ENCODE assay signal across 7 cellular contexts in the genomic region with DNA sequence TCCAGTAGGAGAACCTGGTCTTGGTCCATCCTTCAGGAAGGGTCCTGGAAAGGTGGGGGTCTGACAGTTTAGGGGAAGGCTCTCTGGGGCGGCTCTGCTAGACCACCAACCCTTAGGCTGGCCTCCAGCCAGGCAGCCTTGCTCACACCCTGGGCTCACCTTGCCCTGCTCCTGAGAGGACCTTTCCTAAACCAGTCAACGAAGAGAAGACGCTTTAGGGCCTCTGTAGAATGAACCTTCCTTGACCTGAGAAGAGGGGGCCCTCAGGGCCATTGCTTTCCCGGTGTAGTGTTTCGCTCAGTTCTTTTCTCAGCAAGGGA. TPM values are rescaled to one million over a fixed set of nuclear protein-coding genes. Genes with fewer than 3 reads are reported as not detected.
DNase-seq lines count a peak whose midpoint lies in the region; ATAC-seq, FAIRE-seq and TF ChIP-seq lines count a peak whose summit lies in the region.

No MANE protein-coding gene starts in this region.

- no peak for TF ChIP-seq POLR2A in prostate gland (IDR thresholded peaks at IDR 0.05)

- 60% methylated on average over 5 of the region's 5 CpGs for WGBS in hepatocyte (ENCODE audit: low lambda C conversion rate, missing lambda C conversion rate)
- WGBS in prostate gland: 80% methylated on average over 5 of the region's 5 CpGs

- H3K4me3 Mint-ChIP-seq in activated CD4-positive, alpha-beta memory T cell treated with anti-CD3 and anti-CD28 coated beads, Interleukin-2, amount 10 ng/mL, durations not matched to agents 7 days and 5 days: peak overlapping the region; percentile 91
- peak overlapping the region; percentile 86 to 93 for H3K4me3 Mint-ChIP-seq in stimulated activated naive CD8-positive, alpha-beta T cell treated with anti-CD3 and anti-CD28 coated beads, Interleukin-15, amount 100 ng/mL, for 72 hours

- CTCF ChIA-PET in activated CD4-positive, alpha-beta memory T cell treated with anti-CD3 and anti-CD28 coated beads, Interleukin-2, amount 10 ng/mL, durations not matched to agents 7 days and 5 days (lab: Charles Lee): interaction anchor here (3.0 kb wide), 1 partner anchor 22 kb away, joined by 33 read pairs; a partner anchor contains a TSS

- peaks cover 21% of the 10 kb centered on the region for H3K36me3 ChIP-seq in HUES48 (ENCODE audit: control insufficient read depth, insufficient read depth, low read length)
- no peaks in the 10 kb centered on the region for H3K36me3 ChIP-seq in hepatocyte (replicated peaks; ENCODE audit: insufficient read depth, low read depth)
- H3K36me3 ChIP-seq in prostate gland: no peaks in the 10 kb centered on the region

- no peak overlapping the region for H3K9ac ChIP-seq in HUES48 (ENCODE audit: low read depth, low read length)

- H3K4me1 ChIP-seq in HUES48 (ENCODE audit: control insufficient read depth, insufficient read depth, low read length) (peaks cover 34% of the 10 kb centered on the region), hepatocyte (ENCODE audit: insufficient read depth) (peaks cover 33% of the 10 kb centered on the region), prostate gland (replicated peaks) (no peaks in the 10 kb centered on the region)

- no peak for DNase-seq in activated CD4-positive, alpha-beta memory T cell treated with anti-CD3 and anti-CD28 coated beads, Interleukin-2, amount 10 ng/mL, durations not matched to agents 7 days and 5 days
- DNase-seq in hepatocyte (ENCODE audit: low spot score) (no peak), urothelium cell line (ENCODE audit: low spot score) (no peak), prostate gland (ENCODE audit: low spot score) (no peak)
- DNase-seq in stimulated activated naive CD8-positive, alpha-beta T cell treated with anti-CD3 and anti-CD28 coated beads, Interleukin-15, amount 100 ng/mL, for 72 hours: no peak

- H3K4me3 ChIP-seq in HUES48 (ENCODE audit: low read depth, low read length): peak overlapping the region; percentile 65; the same call in 1 of the 2 replicates
- H3K4me3 ChIP-seq in hepatocyte: no peak overlapping the region
- no peak overlapping the region for H3K4me3 ChIP-seq in prostate gland

- H3K27ac ChIP-seq in HUES48 (ENCODE audit: low read depth, low read length) (no peak overlapping the region), hepatocyte (peak overlapping the region; percentile 79), prostate gland (no peak overlapping the region)

- ATAC-seq in stimulated activated naive CD8-positive, alpha-beta T cell treated with anti-CD3 and anti-CD28 coated beads, Interleukin-15, amount 100 ng/mL, for 72 hours: no peak
- no peak for ATAC-seq in GM21381 (IDR thresholded peaks at IDR 0.05; ENCODE audit: unreplicated experiment)

- no peaks in the 10 kb centered on the region for H3K27me3 Mint-ChIP-seq in activated CD4-positive, alpha-beta memory T cell treated with anti-CD3 and anti-CD28 coated beads, Interleukin-2, amount 10 ng/mL, durations not matched to agents 7 days and 5 days
- H3K27me3 Mint-ChIP-seq in stimulated activated naive CD8-positive, alpha-beta T cell treated with anti-CD3 and anti-CD28 coated beads, Interleukin-15, amount 100 ng/mL, for 72 hours: no peaks in the 10 kb centered on the region

- intact Hi-C loops in prostate gland (cut with DNase I): no loop called here

- TF ChIP-seq CTCF in hepatocyte (IDR thresholded peaks at IDR 0.05; ENCODE audit: poor library complexity): no peak
- TF ChIP-seq CTCF in prostate gland (IDR thresholded peaks at IDR 0.05): no peak

- H2AFZ ChIP-seq in hepatocyte: no peak overlapping the region

- peak overlapping the region; percentile 91 for H3K27ac Mint-ChIP-seq in activated CD4-positive, alpha-beta memory T cell treated with anti-CD3 and anti-CD28 coated beads, Interleukin-2, amount 10 ng/mL, durations not matched to agents 7 days and 5 days
- H3K27ac Mint-ChIP-seq in stimulated activated naive CD8-positive, alpha-beta T cell treated with anti-CD3 and anti-CD28 coated beads, Interleukin-15, amount 100 ng/mL, for 72 hours: peak overlapping the region; percentile 89 to 90

- H3K9me3 ChIP-seq in HUES48 (ENCODE audit: control insufficient read depth, insufficient read depth, low read length) (no peaks in the 10 kb centered on the region), hepatocyte (ENCODE audit: low read depth) (no peaks in the 10 kb centered on the region), prostate gland (no peaks in the 10 kb centered on the region)

- no peak for FAIRE-seq in urothelium cell line (lab: Jason Lieb, UNC)

- no peaks in the 10 kb centered on the region for H3K27me3 ChIP-seq in HUES48 (ENCODE audit: control insufficient read depth, insufficient read depth, low read length)
- H3K27me3 ChIP-seq in hepatocyte: no peaks in the 10 kb centered on the region
- H3K27me3 ChIP-seq in prostate gland (replicated peaks; ENCODE audit: insufficient read depth): no peaks in the 10 kb centered on the region

- POLR2A ChIA-PET in activated CD4-positive, alpha-beta memory T cell treated with anti-CD3 and anti-CD28 coated beads, Interleukin-2, amount 10 ng/mL, durations not matched to agents 7 days and 5 days (lab: Charles Lee): no interaction called here

- peaks cover 69% of the 10 kb centered on the region for H3K36me3 Mint-ChIP-seq in activated CD4-positive, alpha-beta memory T cell treated with anti-CD3 and anti-CD28 coated beads, Interleukin-2, amount 10 ng/mL, durations not matched to agents 7 days and 5 days (ENCODE audit: low read depth)

- H3K9me3 Mint-ChIP-seq in activated CD4-positive, alpha-beta memory T cell treated with anti-CD3 and anti-CD28 coated beads, Interleukin-2, amount 10 ng/mL, durations not matched to agents 7 days and 5 days: no peaks in the 10 kb centered on the region
- H3K9me3 Mint-ChIP-seq in stimulated activated naive CD8-positive, alpha-beta T cell treated with anti-CD3 and anti-CD28 coated beads, Interleukin-15, amount 100 ng/mL, for 72 hours: no peaks in the 10 kb centered on the region

- no peaks in the 10 kb centered on the region for H4K20me1 ChIP-seq in hepatocyte (ENCODE audit: insufficient read depth, poor library complexity, severe bottlenecking)

- H3K4me2 ChIP-seq in hepatocyte: peak overlapping the region; percentile 90

- peaks cover 22% of the 10 kb centered on the region for H3K79me2 ChIP-seq in hepatocyte

- H3K9me2 ChIP-seq in hepatocyte (replicated peaks; ENCODE audit: insufficient read depth): no peaks in the 10 kb centered on the region

- H3K4me1 Mint-ChIP-seq in activated CD4-positive, alpha-beta memory T cell treated with anti-CD3 and anti-CD28 coated beads, Interleukin-2, amount 10 ng/mL, durations not matched to agents 7 days and 5 days: peaks cover 54% of the 10 kb centered on the region
- peaks cover 61% of the 10 kb centered on the region for H3K4me1 Mint-ChIP-seq in stimulated activated naive CD8-positive, alpha-beta T cell treated with anti-CD3 and anti-CD28 coated beads, Interleukin-15, amount 100 ng/mL, for 72 hours

RNA-seq across cellular contexts. Expression of a gene that starts 1.1 kb away (rescaled TPM):
- total RNA-seq in activated CD4-positive, alpha-beta memory T cell treated with anti-CD3 and anti-CD28 coated beads, Interleukin-2, amount 10 ng/mL, durations not matched to agents 7 days and 5 days: 100 to 1,000 TPM; 452 to 454 TPM
- total RNA-seq in hepatocyte (15.1 and 15.7 TPM in 2 replicates), prostate gland (10 to 100 TPM in 1 of 2 donors, 1 to 10 TPM in 1; 8.7 to 25.6 TPM)
- polyA plus RNA-seq in hepatocyte: 20.0 and 21.9 TPM in 2 replicates

RNA-seq across cellular contexts. Expression of a gene that starts 10.6 kb away (rescaled TPM):
- total RNA-seq in activated CD4-positive, alpha-beta memory T cell treated with anti-CD3 and anti-CD28 coated beads, Interleukin-2, amount 10 ng/mL, durations not matched to agents 7 days and 5 days: 10 to 100 TPM; 67.0 to 68.0 TPM
- total RNA-seq in hepatocyte (40.9 and 46.7 TPM in 2 replicates), prostate gland (10 to 100 TPM; 76.6 to 86.9 TPM)
- polyA plus RNA-seq in hepatocyte: 17.6 and 21.2 TPM in 2 replicates

RNA-seq across cellular contexts. Expression of a gene that starts 15.9 kb away (rescaled TPM):
- total RNA-seq in activated CD4-positive, alpha-beta memory T cell treated with anti-CD3 and anti-CD28 coated beads, Interleukin-2, amount 10 ng/mL, durations not matched to agents 7 days and 5 days: not detected
- 0.63 TPM in 1 of 2 replicates, not detected in the other for total RNA-seq in hepatocyte
- 0.51 TPM in 1 of 2 replicates, not detected in the other for polyA plus RNA-seq in hepatocyte
- total RNA-seq in prostate gland: 1 to 10 TPM in 1 of 2 donors, not detected in 1; 1.6 TPM

RNA-seq across cellular contexts. Expression of a gene that starts 23.2 kb away (rescaled TPM):
- 10 to 100 TPM; 12.7 to 15.5 TPM for total RNA-seq in activated CD4-positive, alpha-beta memory T cell treated with anti-CD3 and anti-CD28 coated beads, Interleukin-2, amount 10 ng/mL, durations not matched to agents 7 days and 5 days
- total RNA-seq in hepatocyte: 13.8 and 15.9 TPM in 2 replicates
- polyA plus RNA-seq in hepatocyte: 19.7 and 21.8 TPM in 2 replicates
- total RNA-seq in prostate gland: 10 to 100 TPM; 21.1 to 28.0 TPM

RNA-seq across cellular contexts. Expression of a gene that starts 29.6 kb away (rescaled TPM):
- 10 to 100 TPM; 20.7 to 23.4 TPM for total RNA-seq in activated CD4-positive, alpha-beta memory T cell treated with anti-CD3 and anti-CD28 coated beads, Interleukin-2, amount 10 ng/mL, durations not matched to agents 7 days and 5 days
- 9.6 and 11.7 TPM in 2 replicates for total RNA-seq in hepatocyte
- 31.7 and 36.0 TPM in 2 replicates for polyA plus RNA-seq in hepatocyte
- total RNA-seq in prostate gland: 10 to 100 TPM; 11.8 to 14.6 TPM

Comparison
In these comparisons a context has a peak if more than half of its experiments do, and no peak if none do; other contexts are left out.
1. RNA of a gene that starts 1.1 kb away (total RNA-seq): 452 to 454 TPM in activated CD4-positive, alpha-beta memory T cell treated with anti-CD3 and anti-CD28 coated beads, Interleukin-2, amount 10 ng/mL, durations not matched to agents 7 days and 5 days; 8.7 to 25.6 TPM in prostate gland and 15.1 to 15.7 TPM in hepatocyte; every median in the first group is over 10 times any median in the second.